Comparison of ENCODE assay signal across 24 cellular contexts in the genomic region with DNA sequence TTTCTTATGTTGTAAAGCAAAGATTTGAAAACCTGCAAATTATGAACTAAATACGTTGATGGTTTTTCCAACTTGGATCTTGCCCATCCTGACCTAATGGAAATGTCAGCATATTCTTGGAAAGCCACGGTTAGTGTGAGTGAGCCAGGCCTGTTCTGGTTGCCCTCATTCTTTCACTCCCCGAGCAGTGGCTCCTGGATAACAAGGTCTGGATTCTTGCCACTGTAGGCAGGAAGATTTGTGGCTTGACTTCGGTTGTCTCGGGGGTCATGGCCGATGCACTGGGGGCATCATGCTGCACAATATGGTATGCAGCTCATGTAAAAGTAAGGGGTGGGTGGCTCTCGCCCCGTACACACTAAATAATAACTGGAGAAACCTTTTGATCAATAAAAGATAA.
DNase-seq lines count a peak whose midpoint lies in the region; ATAC-seq and TF ChIP-seq lines count a peak whose summit lies in the region.
"Had no signal": no experiment of that assay in that cellular context is flagged by ENCODE, and none has a peak within 500 bp of the region (broad histone marks: within the 10 kb centered on the region; RNA-seq: fewer than 3 reads in every experiment).

No MANE protein-coding gene starts in this region.

- in situ Hi-C loops in IMR-90 (cut with MboI; ENCODE audit: low sequenced_read_pairs): no loop called here

- CTCF ChIA-PET in IMR-90 (lab: Yijun Ruan, JAX): no interaction called here
- CTCF ChIA-PET in activated CD4-positive, alpha-beta T cell treated with anti-CD3 and anti-CD28 coated beads, Interleukin-2, amount 10 ng/mL, durations not matched to agents 7 days and 5 days (lab: Charles Lee): no interaction called here

- DNase-seq in IMR-90 (no peak), cerebellar cortex (ENCODE audit: low spot score) (peak; percentile 36), sigmoid colon (peak; percentile 65), pons (ENCODE audit: low spot score) (no peak), A172 (ENCODE audit: low spot score) (no peak)
- no peak for DNase-seq in activated CD4-positive, alpha-beta T cell treated with anti-CD3 and anti-CD28 coated beads, Interleukin-2, amount 10 ng/mL, durations not matched to agents 7 days and 5 days
- DNase-seq: AML-193; CD4-positive, alpha-beta T cell; COR-L47; DMS53; HCEC 1CT; NCI-H1092 treated with DMSO at 0.1 percent for 48 hours; NCI-H1436 treated with DMSO at 0.1 percent for 48 hours; NCI-H1930; NCI-H2107; NCI-H446; NCI-H524 treated with DMSO at 0.1 percent for 48 hours; NCI-H774; SIG-M5 had no signal

- no peak overlapping the region for H4K5ac ChIP-seq in IMR-90 (ENCODE audit: low read depth, low read length)

- BruUV-seq in IMR-90 (replicated peaks; lab: Mats Ljungman, UMichigan): no TSS peak

- H3K4me3 ChIP-seq in IMR-90 (ENCODE audit: insufficient read depth, low read depth, low read length) (no peak overlapping the region), muscle layer of colon (ENCODE audit: low read depth in 1 of 2, low read length in 2 of 2) (no peak overlapping the region), sigmoid colon (no peak overlapping the region)
- H3K4me3 ChIP-seq: BLaER1 treated with 17β-estradiol and CSF1 and Interleukin-3, amounts not matched to agents 10 nM and 100 nM; GM12878 had no signal

- H2BK120ac ChIP-seq in IMR-90 (ENCODE audit: low read depth, low read length): no peak overlapping the region

- POLR2A ChIA-PET in IMR-90 (lab: Charles Lee; ENCODE audit: unreplicated experiment): no interaction called here
- POLR2A ChIA-PET in activated CD4-positive, alpha-beta T cell treated with anti-CD3 and anti-CD28 coated beads, Interleukin-2, amount 10 ng/mL, durations not matched to agents 7 days and 5 days (lab: Charles Lee): no interaction called here

- H3K9me1 ChIP-seq in IMR-90 (ENCODE audit: insufficient read depth, low read length): peaks cover 9% of the 10 kb centered on the region

- no peak overlapping the region for H4K8ac ChIP-seq in IMR-90 (ENCODE audit: low read depth in 2 of 2, low read length in 2 of 2)

- H3K27ac Mint-ChIP-seq in activated CD4-positive, alpha-beta T cell treated with anti-CD3 and anti-CD28 coated beads, Interleukin-2, amount 10 ng/mL, durations not matched to agents 7 days and 5 days: no peak overlapping the region
- H3K27ac Mint-ChIP-seq: CD4-positive, alpha-beta T cell had no signal

- H3K4ac ChIP-seq in IMR-90 (ENCODE audit: low read depth, low read length): peak overlapping the region; percentile 33; the same call in 1 of the 2 replicates

- TF ChIP-seq EP300 in sigmoid colon (IDR thresholded peaks at IDR 0.05): no peak

- H3K18ac ChIP-seq in IMR-90 (ENCODE audit: low read depth, low read length): no peak overlapping the region

- no peak overlapping the region for H3K56ac ChIP-seq in IMR-90 (ENCODE audit: extremely low read depth, insufficient read depth, low read length)

- H3K4me3 Mint-ChIP-seq in activated CD4-positive, alpha-beta T cell treated with anti-CD3 and anti-CD28 coated beads, Interleukin-2, amount 10 ng/mL, durations not matched to agents 7 days and 5 days: no peak overlapping the region
- H3K4me3 Mint-ChIP-seq: CD4-positive, alpha-beta T cell had no signal

- WGBS in IMR-90 (ENCODE audit: extremely low coverage in 2 of 2, insufficient read length in 1 of 2), 2 experiments: 70% methylated on average over 2 of the region's 8 CpGs; no CpG with 5 or more reads in 1 of the 2 experiments
- 70 to 71% methylated on average over 8 of the region's 8 CpGs for WGBS in sigmoid colon, 2 donors

- H3K4me1 Mint-ChIP-seq in activated CD4-positive, alpha-beta T cell treated with anti-CD3 and anti-CD28 coated beads, Interleukin-2, amount 10 ng/mL, durations not matched to agents 7 days and 5 days: no peaks in the 10 kb centered on the region

- no peak overlapping the region for H2AFZ ChIP-seq in IMR-90 (replicated peaks; ENCODE audit: low read length, poor library complexity)

- no peak overlapping the region for H2AK9ac ChIP-seq in IMR-90 (replicated peaks; ENCODE audit: low read depth, low read length, poor library complexity)

- no peak overlapping the region for H2BK5ac ChIP-seq in IMR-90 (ENCODE audit: low read depth, low read length, poor library complexity, severe bottlenecking)

- H3K27ac ChIP-seq in IMR-90 (ENCODE audit: insufficient read depth, low read length) (no peak overlapping the region), muscle layer of colon (ENCODE audit: low read depth, low read length) (peak overlapping the region; percentile 74), sigmoid colon (peak overlapping the region; percentile 1 to 77 (median 68))
- H3K27ac ChIP-seq: BLaER1 treated with 17β-estradiol and CSF1 and Interleukin-3, amounts not matched to agents 10 nM and 100 nM; HL-60 had no signal

- H3K27me3 ChIP-seq in IMR-90 (ENCODE audit: control insufficient read depth, insufficient read depth, low read length) (no peaks in the 10 kb centered on the region), muscle layer of colon (ENCODE audit: control insufficient read depth in 1 of 2, insufficient read depth in 2 of 2, low read length in 2 of 2) (no peaks in the 10 kb centered on the region), sigmoid colon (no peaks in the 10 kb centered on the region)
- H3K27me3 ChIP-seq: BLaER1 treated with 17β-estradiol and CSF1 and Interleukin-3, amounts not matched to agents 10 nM and 100 nM had no signal

- intact Hi-C loops in IMR-90 (cut with micrococcal nuclease) (loop anchor here (5.0 kb wide), 1 partner anchor 212 kb away; no protein-coding TSS in a partner anchor), sigmoid colon (cut with DNase I) (loop anchor here (5.0 kb wide), 2 partner anchors 92 to 1053 kb away; no protein-coding TSS in a partner anchor)

- no peak overlapping the region for H4K91ac ChIP-seq in IMR-90 (ENCODE audit: insufficient read depth, low read depth, low read length)

- no peak for TF ChIP-seq POLR2A in IMR-90 (IDR thresholded peaks at IDR 0.05; ENCODE audit: low read depth, low read length)
- TF ChIP-seq POLR2A in sigmoid colon (IDR thresholded peaks at IDR 0.05): no peak

- no peaks in the 10 kb centered on the region for H3K27me3 Mint-ChIP-seq in activated CD4-positive, alpha-beta T cell treated with anti-CD3 and anti-CD28 coated beads, Interleukin-2, amount 10 ng/mL, durations not matched to agents 7 days and 5 days
- H3K27me3 Mint-ChIP-seq: CD4-positive, alpha-beta T cell had no signal

- H3K9me3 ChIP-seq in IMR-90 (ENCODE audit: control insufficient read depth, insufficient read depth, low read length) (no peaks in the 10 kb centered on the region), muscle layer of colon (ENCODE audit: low read length) (no peaks in the 10 kb centered on the region), sigmoid colon (no peaks in the 10 kb centered on the region)
- H3K9me3 ChIP-seq: BLaER1 treated with 17β-estradiol and CSF1 and Interleukin-3, amounts not matched to agents 10 nM and 100 nM had no signal

- H3K4me2 ChIP-seq in IMR-90 (ENCODE audit: low read depth, low read length): no peak overlapping the region
- H3K4me2 ChIP-seq: BLaER1 treated with 17β-estradiol and CSF1 and Interleukin-3, amounts not matched to agents 10 nM and 100 nM had no signal

- no peak overlapping the region for H2BK20ac ChIP-seq in IMR-90 (ENCODE audit: low read depth, low read length)

- no peak for ATAC-seq in IMR-90 (ENCODE audit: low read depth)
- ATAC-seq in HG02981 (IDR thresholded peaks at IDR 0.05; ENCODE audit: unreplicated experiment): no peak
- ATAC-seq: GM12878 had no signal

- H3K23ac ChIP-seq in IMR-90 (ENCODE audit: low read depth, low read length): no peak overlapping the region

- H3K4me1 ChIP-seq in IMR-90 (ENCODE audit: control insufficient read depth, insufficient read depth, low read length) (peaks cover 9% of the 10 kb centered on the region), muscle layer of colon (ENCODE audit: insufficient read depth, low read length) (peaks cover 58% of the 10 kb centered on the region), sigmoid colon (peaks cover 0 to 60% (median 48%) of the 10 kb centered on the region in 4 donors)
- H3K4me1 ChIP-seq: BLaER1 treated with 17β-estradiol and CSF1 and Interleukin-3, amounts not matched to agents 10 nM and 100 nM had no signal

- H3K9ac ChIP-seq in IMR-90 (ENCODE audit: low read depth, low read length): no peak overlapping the region
- H3K9ac ChIP-seq in muscle layer of colon (ENCODE audit: low read length): no peak overlapping the region
- H3K9ac ChIP-seq: BLaER1 treated with 17β-estradiol and CSF1 and Interleukin-3, amounts not matched to agents 10 nM and 100 nM had no signal

- H4K20me1 ChIP-seq in IMR-90 (ENCODE audit: insufficient read depth, low read length): no peaks in the 10 kb centered on the region
- H4K20me1 ChIP-seq: BLaER1 treated with 17β-estradiol and CSF1 and Interleukin-3, amounts not matched to agents 10 nM and 100 nM had no signal

- TF ChIP-seq RAD21 in IMR-90 (IDR thresholded peaks at IDR 0.05; ENCODE audit: low read length): no peak

- TF ChIP-seq CTCF in IMR-90 (conservative IDR thresholded peaks at IDR 0.05; ENCODE audit: low read depth, low read length) (no peak), sigmoid colon (IDR thresholded peaks at IDR 0.05) (no peak)

- dilution Hi-C loops in IMR-90 (cut with HindIII; ENCODE audit: low sequenced_read_pairs, unreplicated experiment): no loop called here

- H3K79me1 ChIP-seq in IMR-90 (ENCODE audit: low read depth in 1 of 2, low read length in 2 of 2): no peaks in the 10 kb centered on the region

- no peak overlapping the region for H3K14ac ChIP-seq in IMR-90 (replicated peaks; ENCODE audit: low read depth, low read length)

- no peaks in the 10 kb centered on the region for H3K36me3 ChIP-seq in IMR-90 (ENCODE audit: control insufficient read depth, insufficient read depth, low read length)
- no peaks in the 10 kb centered on the region for H3K36me3 ChIP-seq in muscle layer of colon (ENCODE audit: insufficient read depth, low read length)
- H3K36me3 ChIP-seq in sigmoid colon: no peaks in the 10 kb centered on the region
- H3K36me3 ChIP-seq: BLaER1 treated with 17β-estradiol and CSF1 and Interleukin-3, amounts not matched to agents 10 nM and 100 nM had no signal

- H2BK15ac ChIP-seq in IMR-90 (ENCODE audit: low read depth, low read length): no peak overlapping the region; the same call in 2 of the 3 replicates

- H3K36me3 Mint-ChIP-seq in activated CD4-positive, alpha-beta T cell treated with anti-CD3 and anti-CD28 coated beads, Interleukin-2, amount 10 ng/mL, durations not matched to agents 7 days and 5 days (ENCODE audit: low read depth): no peaks in the 10 kb centered on the region

- H3K9me3 Mint-ChIP-seq in activated CD4-positive, alpha-beta T cell treated with anti-CD3 and anti-CD28 coated beads, Interleukin-2, amount 10 ng/mL, durations not matched to agents 7 days and 5 days: peaks cover 3% of the 10 kb centered on the region

- 0 out of 2 replicates have a peak overlapping the region, but pooled peaks have one; percentile 8 for H2AK5ac ChIP-seq in IMR-90 (ENCODE audit: low read depth, low read length)

Comparison
In these comparisons a context has a peak if more than half of its experiments do, and no peak if none do; other contexts are left out.
1. DNase-seq: peak in cerebellar cortex (single experiment) and sigmoid colon (single experiment); none in IMR-90 (single experiment), activated CD4-positive, alpha-beta T cell treated with anti-CD3 and anti-CD28 coated beads, Interleukin-2, amount 10 ng/mL, durations not matched to agents 7 days and 5 days (single experiment), pons (single experiment) and A172 (single experiment).